21 cellular contexts compared by ENCODE assay signal in genomic region chr6:4860387-4860786, GRCh38.
DNase-seq lines count a peak whose midpoint lies in the region; FAIRE-seq lines count a peak whose summit lies in the region.
"Had no signal": no experiment of that assay in that cellular context is flagged by ENCODE, and none has a peak within 500 bp of the region (broad histone marks: within the 10 kb centered on the region; RNA-seq: fewer than 3 reads in every experiment).

No MANE protein-coding gene starts in this region.

- H3K27ac Mint-ChIP-seq in activated naive CD4-positive, alpha-beta T cell treated with anti-CD3 and anti-CD28 coated beads, Interleukin-2, amount 10 ng/mL, durations not matched to agents 7 days and 5 days: no peak overlapping the region
- H3K27ac Mint-ChIP-seq: B cell; CD4-positive, alpha-beta T cell; CD8-positive, alpha-beta T cell had no signal

- DNase-seq in activated effector memory CD4-positive, alpha-beta T cell treated with anti-CD3 and anti-CD28 coated beads, Interleukin-2, amount 50 U/mL, for 16 hours: no peak
- DNase-seq in T-helper 9 cell (no peak), occipital lobe (lab: John Stamatoyannopoulos, UW) (no peak)
- no peak for DNase-seq in activated naive CD4-positive, alpha-beta T cell treated with anti-CD3 and anti-CD28 coated beads, Interleukin-2, amount 10 ng/mL, durations not matched to agents 7 days and 5 days
- DNase-seq: 8988T; AML-193; Caco-2; Calu3; CD4-positive, alpha-beta T cell; CD8-positive, alpha-beta T cell; DMS79 treated with DMSO at 0.1 percent for 48 hours; GDM1 had no signal

- no peak overlapping the region for H3K4me3 Mint-ChIP-seq in activated naive CD4-positive, alpha-beta T cell treated with anti-CD3 and anti-CD28 coated beads, Interleukin-2, amount 10 ng/mL, durations not matched to agents 7 days and 5 days
- H3K4me3 Mint-ChIP-seq: B cell; CD4-positive, alpha-beta T cell; CD8-positive, alpha-beta T cell had no signal

- peaks cover 13% of the 10 kb centered on the region for H3K9me3 Mint-ChIP-seq in activated naive CD4-positive, alpha-beta T cell treated with anti-CD3 and anti-CD28 coated beads, Interleukin-2, amount 10 ng/mL, durations not matched to agents 7 days and 5 days

- FAIRE-seq in G401.6 (lab: Jason Lieb, UNC) (peak; percentile 46), TTC549 (lab: Jason Lieb, UNC) (peak; percentile 28), colon (lab: Jason Lieb, UNC) (peak; percentile 10)
- FAIRE-seq: A549, D721Med, GM12878, GM12892, GM18507 had no signal

- peaks cover 3% of the 10 kb centered on the region for H3K36me3 Mint-ChIP-seq in activated naive CD4-positive, alpha-beta T cell treated with anti-CD3 and anti-CD28 coated beads, Interleukin-2, amount 10 ng/mL, durations not matched to agents 7 days and 5 days

- H3K27me3 Mint-ChIP-seq in activated naive CD4-positive, alpha-beta T cell treated with anti-CD3 and anti-CD28 coated beads, Interleukin-2, amount 10 ng/mL, durations not matched to agents 7 days and 5 days: no peaks in the 10 kb centered on the region
- H3K27me3 Mint-ChIP-seq: B cell; CD4-positive, alpha-beta T cell had no signal

- CTCF ChIA-PET in activated naive CD4-positive, alpha-beta T cell treated with anti-CD3 and anti-CD28 coated beads, Interleukin-2, amount 10 ng/mL, durations not matched to agents 7 days and 5 days (lab: Charles Lee): interaction anchor here (0.6 kb wide), 1 partner anchor 393 kb away, joined by 3 read pairs; no protein-coding TSS in a partner anchor

- H3K4me1 Mint-ChIP-seq in activated naive CD4-positive, alpha-beta T cell treated with anti-CD3 and anti-CD28 coated beads, Interleukin-2, amount 10 ng/mL, durations not matched to agents 7 days and 5 days: no peaks in the 10 kb centered on the region
